14 cellular contexts compared by ENCODE assay signal in the genomic region with DNA sequence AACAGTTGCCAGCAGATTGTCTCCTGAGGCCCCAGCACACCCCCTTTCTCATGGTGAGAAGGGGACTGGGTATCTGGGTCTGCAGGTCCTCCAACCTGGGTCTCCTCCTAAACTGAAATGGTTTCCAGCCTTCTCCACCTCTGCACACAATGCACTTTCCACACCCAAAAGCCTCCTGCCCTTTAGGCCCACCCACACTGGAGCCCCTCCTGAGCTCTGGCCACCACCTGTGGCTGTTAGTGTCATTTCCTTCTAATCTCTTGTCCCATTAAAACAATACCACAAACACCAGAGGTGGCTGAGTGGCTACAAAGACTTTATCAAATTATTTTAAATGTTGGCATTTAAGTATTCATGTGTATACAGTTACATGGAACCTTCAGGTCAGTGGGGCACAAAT. TPM values are rescaled to one million over a fixed set of nuclear protein-coding genes. Genes with fewer than 3 reads are reported as not detected.
DNase-seq lines count a peak whose midpoint lies in the region; ATAC-seq and TF ChIP-seq lines count a peak whose summit lies in the region.
"Had no signal": no experiment of that assay in that cellular context is flagged by ENCODE, and none has a peak within 500 bp of the region (broad histone marks: within the 10 kb centered on the region; RNA-seq: fewer than 3 reads in every experiment).

No MANE protein-coding gene starts in this region.

- H3K36me3 ChIP-seq in CD8-positive, alpha-beta memory T cell (ENCODE audit: insufficient read depth, low read length) = peaks cover 7% of the 10 kb centered on the region
- H3K36me3 ChIP-seq in OCI-LY1 (ENCODE audit: insufficient read depth, low read length) (peaks cover 39% of the 10 kb centered on the region), esophagus squamous epithelium (peaks cover 5 to 36% (median 22%) of the 10 kb centered on the region in 3 donors)

- H4K20me1 ChIP-seq in OCI-LY1 (ENCODE audit: insufficient read depth, low read length) = no peaks in the 10 kb centered on the region

- no peak for TF ChIP-seq POLR2A in esophagus squamous epithelium (IDR thresholded peaks at IDR 0.05)

- peak overlapping the region in 3 of 7 donors; percentile 10 to 36 (median 26) for H3K4me3 Mint-ChIP-seq in CD8-positive, alpha-beta memory T cell

- POLR2A ChIA-PET in CD8-positive, alpha-beta memory T cell (lab: Charles Lee) = interaction anchor here (0.7 kb wide), 1 partner anchor 23 kb away, joined by 4 read pairs; no protein-coding TSS in a partner anchor

- no peaks in the 10 kb centered on the region for H3K79me2 ChIP-seq in OCI-LY1 (ENCODE audit: insufficient read depth, low read length)

- TF ChIP-seq CTCF in OCI-LY1 (IDR thresholded peaks at IDR 0.05; ENCODE audit: low read length) (no peak), esophagus squamous epithelium (IDR thresholded peaks at IDR 0.05) (no peak)

- H3K9me3 ChIP-seq in CD8-positive, alpha-beta memory T cell (ENCODE audit: low read length) = no peaks in the 10 kb centered on the region
- H3K9me3 ChIP-seq in OCI-LY1 (ENCODE audit: low read length) = no peaks in the 10 kb centered on the region
- no peaks in the 10 kb centered on the region for H3K9me3 ChIP-seq in esophagus squamous epithelium
- H3K9me3 ChIP-seq: MG63 had no signal

- H2AFZ ChIP-seq in OCI-LY1 (ENCODE audit: low read length) = no peak overlapping the region

- no peaks in the 10 kb centered on the region for H3K27me3 ChIP-seq in CD8-positive, alpha-beta memory T cell (ENCODE audit: insufficient read depth, low read length, poor library complexity, severe bottlenecking)
- no peaks in the 10 kb centered on the region for H3K27me3 ChIP-seq in OCI-LY1 (ENCODE audit: insufficient read depth, low read length)
- H3K27me3 ChIP-seq in esophagus squamous epithelium = no peaks in the 10 kb centered on the region
- H3K27me3 ChIP-seq: MG63 had no signal

- H3K4me1 ChIP-seq in CD8-positive, alpha-beta memory T cell (ENCODE audit: insufficient read depth, low read length) = peaks cover 17% of the 10 kb centered on the region
- H3K4me1 ChIP-seq in OCI-LY1 (ENCODE audit: insufficient read depth, low read length, severe bottlenecking) (peaks cover 62% of the 10 kb centered on the region), esophagus squamous epithelium (peaks cover 58 to 100% (median 58%) of the 10 kb centered on the region in 3 donors)

- DNase-seq in CD8-positive, alpha-beta memory T cell = no peak
- DNase-seq in esophagus squamous epithelium (lab: John Stamatoyannopoulos, UW) (no peak), sciatic nerve (ENCODE audit: low spot score) (no peak), T1000 (lab: John Stamatoyannopoulos, UW) (no peak), NOMO-1 treated with dmso at 0.1 percent for 144 hours (lab: John Stamatoyannopoulos, UW; ENCODE audit: unreplicated experiment) (no peak), iPS-NIHi11 (ENCODE audit: low spot score) (no peak)
- DNase-seq: activated CD8-positive, alpha-beta memory T cell treated with anti-CD3 and anti-CD28 coated beads, Interleukin-2, amount 50 U/mL, for 48 hours; DMS53 had no signal

- no peaks in the 10 kb centered on the region for H3K9me3 Mint-ChIP-seq in CD8-positive, alpha-beta memory T cell

- peak overlapping the region; percentile 65 for H3K4me2 ChIP-seq in OCI-LY1 (ENCODE audit: low read length)

- no peaks in the 10 kb centered on the region for H3F3A ChIP-seq in OCI-LY1 (ENCODE audit: insufficient read depth, low read length)

- intact Hi-C loops in esophagus squamous epithelium (cut with DNase I) = loop anchor here (10.0 kb wide), 1 partner anchor 201 kb away; a partner anchor contains a TSS
- intact Hi-C loops in sciatic nerve (cut with DNase I) = loop anchor here (5.0 kb wide), 1 partner anchor 263 kb away; no protein-coding TSS in a partner anchor

- peak; percentile 4 for ATAC-seq in sciatic nerve
- ATAC-seq in GM21737 (IDR thresholded peaks at IDR 0.05; ENCODE audit: unreplicated experiment) = no peak
- ATAC-seq: Panc1 had no signal

- CTCF ChIA-PET in CD8-positive, alpha-beta memory T cell (lab: Charles Lee) = interaction anchor here (1.0 to 13.6 kb wide), 5 partner anchors 15 to 266 kb away, joined by 3 to 283 read pairs (median 3); no protein-coding TSS in a partner anchor

- peak overlapping the region; percentile 52 for H3K9ac ChIP-seq in OCI-LY1 (ENCODE audit: low read length)

- peaks cover 0 to 35% (median 4%) of the 10 kb centered on the region in 3 donors for H3K36me3 Mint-ChIP-seq in CD8-positive, alpha-beta memory T cell

- H3K27ac ChIP-seq in CD8-positive, alpha-beta memory T cell (ENCODE audit: low read depth, low read length) = no peak overlapping the region
- H3K27ac ChIP-seq in OCI-LY1 (ENCODE audit: low read depth, low read length, poor library complexity, severe bottlenecking) (peak overlapping the region; percentile 94), esophagus squamous epithelium (peak overlapping the region; percentile 79 to 92 (median 90))

- peak overlapping the region; percentile 67 to 96 (median 90) for H3K27ac Mint-ChIP-seq in CD8-positive, alpha-beta memory T cell

- no peaks in the 10 kb centered on the region for H3K9me2 ChIP-seq in OCI-LY1 (ENCODE audit: low read depth, low read length)

- no peak overlapping the region for H3K4me3 ChIP-seq in CD8-positive, alpha-beta memory T cell (ENCODE audit: low read length)
- H3K4me3 ChIP-seq in OCI-LY1 (ENCODE audit: low read depth, low read length, poor library complexity, severe bottlenecking) (peak overlapping the region; percentile 28), esophagus squamous epithelium (no peak overlapping the region)
- H3K4me3 ChIP-seq: MG63 had no signal

- H3K27me3 Mint-ChIP-seq in CD8-positive, alpha-beta memory T cell = peaks cover 0 to 1% of the 10 kb centered on the region in 2 donors

- H3K4me1 Mint-ChIP-seq in CD8-positive, alpha-beta memory T cell = peaks cover 14 to 19% (median 15%) of the 10 kb centered on the region in 3 donors

RNA-seq across cellular contexts. Expression of a gene that starts 11.5 kb away (rescaled TPM):
- 1 to 10 TPM; 3.3 to 3.9 TPM for total RNA-seq in CD8-positive, alpha-beta memory T cell
- polyA plus RNA-seq in CD8-positive, alpha-beta memory T cell = not detected
- total RNA-seq in esophagus squamous epithelium (under 1 TPM in 1 of 4 donors, not detected in 3; 0.38 TPM), sciatic nerve (0.71 TPM)

RNA-seq across cellular contexts. Expression of a gene that starts 20.8 kb away (rescaled TPM):
- total RNA-seq in CD8-positive, alpha-beta memory T cell = not detected
- not detected for polyA plus RNA-seq in CD8-positive, alpha-beta memory T cell
- 10 to 100 TPM in 1 of 4 donors, 1 to 10 TPM in 3; 4.8 to 15.4 (median 6.5) TPM for total RNA-seq in esophagus squamous epithelium
- total RNA-seq in sciatic nerve = not detected
- total RNA-seq: endothelial cell of umbilical vein, lung microvascular endothelial cell had no signal
- polyA plus RNA-seq: endothelial cell of umbilical vein had no signal

RNA-seq across cellular contexts. Expression of a gene that starts 29.3 kb away (rescaled TPM):
- total RNA-seq in CD8-positive, alpha-beta memory T cell = not detected
- not detected for polyA plus RNA-seq in CD8-positive, alpha-beta memory T cell
- 1 to 10 TPM; 3.0 to 4.7 (median 4.3) TPM for total RNA-seq in esophagus squamous epithelium
- total RNA-seq in sciatic nerve = 1.2 TPM
- total RNA-seq: endothelial cell of umbilical vein, lung microvascular endothelial cell had no signal

RNA-seq across cellular contexts. Expression of a gene that starts 37.2 kb away (rescaled TPM):
- total RNA-seq in CD8-positive, alpha-beta memory T cell = 1 to 10 TPM; 6.9 to 7.1 TPM
- polyA plus RNA-seq in CD8-positive, alpha-beta memory T cell = 6.0 TPM
- total RNA-seq in esophagus squamous epithelium = 100 to 1,000 TPM in 1 of 4 donors, 10 to 100 TPM in 3; 72.3 to 121 (median 76.9) TPM
- 88.4 TPM for total RNA-seq in sciatic nerve
